Comparison of ENCODE assay signal across 33 cellular contexts in genomic region chr14:56759094-56759493, GRCh38. TPM values are rescaled to one million over a fixed set of nuclear protein-coding genes. Genes with fewer than 3 reads are reported as not detected.
"Had no signal": no experiment of that assay in that cellular context is flagged by ENCODE, and none has a peak within 500 bp of the region (broad histone marks: within the 10 kb centered on the region; RNA-seq: fewer than 3 reads in every experiment).

No MANE protein-coding gene starts in this region.

- H3K4me1 Mint-ChIP-seq: memory B cell; mesothelial cell of epicardium; natural killer cell; neural crest cell; stimulated activated memory B cell treated with anti-CD40 and anti-IgM and Interleukin-4, amounts not matched to agents 10 μg/mL and 1 μg/mL and 100 μg/mL, for 72 hours had no signal

- H3K4me2 ChIP-seq: hepatocyte had no signal

- H3K4me1 ChIP-seq: left ventricle myocardium inferior, lower lobe of right lung, spleen, testis, tibial nerve, upper lobe of right lung, vagina had no signal

- H3K4me3 Mint-ChIP-seq: endodermal cell; memory B cell; mesothelial cell of epicardium; natural killer cell; neural crest cell; stimulated activated memory B cell treated with anti-CD40 and anti-IgM and Interleukin-4, amounts not matched to agents 10 μg/mL and 1 μg/mL and 100 μg/mL, for 72 hours; stimulated activated naive CD8-positive, alpha-beta T cell treated with anti-CD3 and anti-CD28 coated beads, Interleukin-15, Interleukin-2, amounts not matched to agents 100 ng/mL and 50 ng/mL, for 24 hours had no signal

- H3K27ac ChIP-seq: hepatocyte, left ventricle myocardium inferior, lower lobe of right lung, spleen, testis, tibial nerve, upper lobe of right lung, vagina had no signal

- H3K27me3 Mint-ChIP-seq: stimulated activated memory B cell treated with anti-CD40 and anti-IgM and Interleukin-4, amounts not matched to agents 10 μg/mL and 1 μg/mL and 100 μg/mL, for 72 hours had no signal

- FAIRE-seq: endothelial cell of umbilical vein, kidney had no signal

- H3K9me3 Mint-ChIP-seq: endodermal cell; memory B cell; mesothelial cell of epicardium; natural killer cell; stimulated activated memory B cell treated with anti-CD40 and anti-IgM and Interleukin-4, amounts not matched to agents 10 μg/mL and 1 μg/mL and 100 μg/mL, for 72 hours; stimulated activated naive CD8-positive, alpha-beta T cell treated with anti-CD3 and anti-CD28 coated beads, Interleukin-15, Interleukin-2, amounts not matched to agents 100 ng/mL and 50 ng/mL, for 24 hours had no signal

- DNase-seq: effector CD4-positive, alpha-beta T cell; endodermal cell; foreskin melanocyte; head of caudate nucleus; kidney; left cardiac atrium; left ventricle myocardium inferior; lower lobe of right lung; natural killer cell; posterior cingulate gyrus; spleen; stimulated activated CD4-positive, alpha-beta T cell treated with anti-CD3 and anti-CD28 coated beads, Interleukin-15, amount 100 ng/mL, for 24 hours; stimulated activated CD4-positive, alpha-beta T cell treated with anti-CD3 and anti-CD28 coated beads, Interleukin-1b, Interleukin-23, amount 100 ng/mL, for 48 hours; stimulated activated CD4-positive, alpha-beta T cell treated with anti-CD3 and anti-CD28 coated beads, Interleukin-4, amount 100 ng/mL, for 24 hours; testis; upper lobe of right lung had no signal

- H3K27me3 ChIP-seq: hepatocyte, testis, tibial nerve, upper lobe of right lung, vagina had no signal

- H3K36me3 ChIP-seq: left ventricle myocardium inferior, lower lobe of right lung, spleen, tibial nerve, upper lobe of right lung, vagina had no signal

- ATAC-seq: left cardiac atrium; lower lobe of right lung; natural killer cell; sciatic nerve; stimulated activated memory B cell treated with anti-CD40 and anti-IgM and Interleukin-4, amounts not matched to agents 10 μg/mL and 1 μg/mL and 100 μg/mL, for 72 hours; upper lobe of right lung had no signal

- H3K79me2 ChIP-seq: hepatocyte had no signal

- H3K36me3 Mint-ChIP-seq: memory B cell; mesothelial cell of epicardium; natural killer cell; stimulated activated memory B cell treated with anti-CD40 and anti-IgM and Interleukin-4, amounts not matched to agents 10 μg/mL and 1 μg/mL and 100 μg/mL, for 72 hours had no signal

- H2AFZ ChIP-seq: hepatocyte had no signal

- H3K27ac Mint-ChIP-seq: endodermal cell; memory B cell; mesothelial cell of epicardium; natural killer cell; stimulated activated memory B cell treated with anti-CD40 and anti-IgM and Interleukin-4, amounts not matched to agents 10 μg/mL and 1 μg/mL and 100 μg/mL, for 72 hours; stimulated activated naive CD8-positive, alpha-beta T cell treated with anti-CD3 and anti-CD28 coated beads, Interleukin-15, Interleukin-2, amounts not matched to agents 100 ng/mL and 50 ng/mL, for 24 hours had no signal

- H3K4me3 ChIP-seq: hepatocyte, left ventricle myocardium inferior, lower lobe of right lung, spleen, testis, tibial nerve, upper lobe of right lung, vagina had no signal

- H3K9me3 ChIP-seq: left ventricle myocardium inferior, lower lobe of right lung, spleen, testis, tibial nerve, upper lobe of right lung, vagina had no signal

RNA-seq across cellular contexts. Expression of gene OTX2, which starts 51.2 kb away (rescaled TPM):
- total RNA-seq: endothelial cell of umbilical vein, kidney, left cardiac atrium, left ventricle myocardium inferior, lower lobe of right lung, mucosa of gallbladder, myocyte, natural killer cell, osteocyte, pulmonary artery endothelial cell, sciatic nerve, skeletal muscle tissue, spleen, subcutaneous adipose tissue, testis, tibial nerve, upper lobe of right lung, vagina had no signal
- polyA plus RNA-seq: endothelial cell of umbilical vein, esophagus, spleen had no signal
